ENCODE assay signal across 1 cellular context in the genomic region with DNA sequence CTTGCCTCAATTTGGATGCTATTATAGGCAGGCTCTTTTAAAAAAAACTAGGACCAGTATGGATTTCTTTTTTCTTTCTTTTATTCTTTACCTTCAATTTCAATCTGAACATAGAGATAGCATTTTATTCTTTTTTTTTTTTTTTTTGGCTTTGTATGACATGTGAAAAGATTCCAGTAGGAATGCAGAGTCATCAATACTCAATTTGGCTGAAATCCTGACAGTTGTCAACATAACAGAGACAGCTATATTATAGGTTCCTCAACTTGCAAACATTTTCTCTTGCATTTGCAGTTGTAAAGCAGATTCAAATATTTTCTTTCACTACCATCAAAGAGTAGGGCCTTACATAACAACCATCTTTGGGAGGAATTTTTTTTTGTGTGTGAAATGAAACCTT.
A peak's percentile ranks its signal among the peaks of the same experiment; 100 is the strongest.
TF ChIP-seq lines count a peak whose summit lies in the region.

No MANE protein-coding gene starts in this region.

TF ChIP-seq in HepG2, 621 proteins besides CTCF, POLR2A, EP300 and RAD21:
- TF ChIP-seq, protein P1, sequence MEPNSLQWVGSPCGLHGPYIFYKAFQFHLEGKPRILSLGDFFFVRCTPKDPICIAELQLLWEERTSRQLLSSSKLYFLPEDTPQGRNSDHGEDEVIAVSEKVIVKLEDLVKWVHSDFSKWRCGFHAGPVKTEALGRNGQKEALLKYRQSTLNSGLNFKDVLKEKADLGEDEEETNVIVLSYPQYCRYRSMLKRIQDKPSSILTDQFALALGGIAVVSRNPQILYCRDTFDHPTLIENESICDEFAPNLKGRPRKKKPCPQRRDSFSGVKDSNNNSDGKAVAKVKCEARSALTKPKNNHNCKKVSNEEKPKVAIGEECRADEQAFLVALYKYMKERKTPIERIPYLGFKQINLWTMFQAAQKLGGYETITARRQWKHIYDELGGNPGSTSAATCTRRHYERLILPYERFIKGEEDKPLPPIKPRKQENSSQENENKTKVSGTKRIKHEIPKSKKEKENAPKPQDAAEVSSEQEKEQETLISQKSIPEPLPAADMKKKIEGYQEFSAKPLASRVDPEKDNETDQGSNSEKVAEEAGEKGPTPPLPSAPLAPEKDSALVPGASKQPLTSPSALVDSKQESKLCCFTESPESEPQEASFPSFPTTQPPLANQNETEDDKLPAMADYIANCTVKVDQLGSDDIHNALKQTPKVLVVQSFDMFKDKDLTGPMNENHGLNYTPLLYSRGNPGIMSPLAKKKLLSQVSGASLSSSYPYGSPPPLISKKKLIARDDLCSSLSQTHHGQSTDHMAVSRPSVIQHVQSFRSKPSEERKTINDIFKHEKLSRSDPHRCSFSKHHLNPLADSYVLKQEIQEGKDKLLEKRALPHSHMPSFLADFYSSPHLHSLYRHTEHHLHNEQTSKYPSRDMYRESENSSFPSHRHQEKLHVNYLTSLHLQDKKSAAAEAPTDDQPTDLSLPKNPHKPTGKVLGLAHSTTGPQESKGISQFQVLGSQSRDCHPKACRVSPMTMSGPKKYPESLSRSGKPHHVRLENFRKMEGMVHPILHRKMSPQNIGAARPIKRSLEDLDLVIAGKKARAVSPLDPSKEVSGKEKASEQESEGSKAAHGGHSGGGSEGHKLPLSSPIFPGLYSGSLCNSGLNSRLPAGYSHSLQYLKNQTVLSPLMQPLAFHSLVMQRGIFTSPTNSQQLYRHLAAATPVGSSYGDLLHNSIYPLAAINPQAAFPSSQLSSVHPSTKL (CRISPR knock-in tag; IDR thresholded peaks at IDR 0.05): no peak
- TF ChIP-seq MAFF (IDR thresholded peaks at IDR 0.05; ENCODE audit: low read depth, low read length) (peak; percentile 73), MAFK (conservative IDR thresholded peaks at IDR 0.05 in 1 of 2, IDR thresholded peaks at IDR 0.05 in 1 of 2; ENCODE audit: low read length in 2 of 2) (peak; percentile 64 to 84)
